11 cellular contexts compared by ENCODE assay signal in the genomic region with DNA sequence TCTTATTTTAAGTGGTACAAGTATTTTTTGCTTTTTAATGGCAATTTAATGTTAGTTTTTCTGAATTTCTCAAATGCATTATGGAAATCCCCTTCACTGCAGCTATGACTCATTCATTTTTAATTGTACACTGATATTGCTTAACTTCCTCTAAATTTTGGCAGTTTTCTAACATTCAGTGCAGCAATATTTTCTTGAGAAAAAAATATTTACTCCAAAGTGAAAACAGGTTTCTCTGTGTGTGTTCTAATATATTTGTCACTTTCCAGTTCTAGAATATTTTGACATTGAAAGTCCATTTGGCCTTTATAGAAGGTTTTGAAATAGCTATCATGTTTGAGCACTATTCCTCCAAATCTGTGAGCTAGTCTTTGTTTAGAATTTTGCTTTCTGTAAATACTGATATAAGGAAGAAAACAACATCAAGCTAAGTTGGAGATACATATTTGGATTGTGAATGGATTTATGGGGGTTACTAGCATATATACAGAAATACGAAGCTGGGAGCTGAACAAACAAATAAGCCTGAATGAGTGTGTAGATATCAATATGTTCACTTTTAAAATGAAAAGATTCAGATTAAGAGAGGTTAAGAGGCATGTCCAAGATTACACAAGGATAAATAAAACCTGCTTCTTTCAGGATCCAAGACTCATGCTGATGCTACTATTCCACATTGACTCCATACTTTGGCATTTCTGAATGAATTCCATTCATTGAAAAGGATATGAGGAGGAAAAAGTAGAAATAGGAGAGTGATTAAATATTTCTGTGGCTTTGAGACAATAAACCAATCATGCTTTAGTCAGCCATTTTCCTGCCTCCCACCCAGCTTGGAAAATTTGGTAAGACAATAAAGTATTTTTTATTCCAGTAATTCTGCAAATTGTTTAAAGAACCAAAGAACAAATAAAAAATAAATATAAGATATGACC. TPM values are rescaled to one million over a fixed set of nuclear protein-coding genes. Genes with fewer than 3 reads are reported as not detected.
A peak's percentile ranks its signal among the peaks of the same experiment; 100 is the strongest.
DNase-seq lines count a peak whose midpoint lies in the region; ATAC-seq, FAIRE-seq and TF ChIP-seq lines count a peak whose summit lies in the region.
"Had no signal": no experiment of that assay in that cellular context is flagged by ENCODE, and none has a peak within 500 bp of the region (broad histone marks: within the 10 kb centered on the region; RNA-seq: fewer than 3 reads in every experiment).

No MANE protein-coding gene starts in this region.

- no peaks in the 10 kb centered on the region for H4K20me1 ChIP-seq in keratinocyte (ENCODE audit: control insufficient read depth, extremely low read depth, insufficient read depth, low read length)

- H3K9me3 ChIP-seq in keratinocyte (ENCODE audit: control insufficient read depth, low read depth, low read length): no peaks in the 10 kb centered on the region

- no peak overlapping the region for H3K27ac Mint-ChIP-seq in activated T-helper 17 cell treated with anti-CD3 and anti-CD28 coated beads, Interleukin-2, amount 50 U/mL, for 72 hours

- no peak overlapping the region for H3K4me3 Mint-ChIP-seq in activated T-helper 17 cell treated with anti-CD3 and anti-CD28 coated beads, Interleukin-2, amount 50 U/mL, for 72 hours
- H3K4me3 Mint-ChIP-seq: CD4-positive, alpha-beta memory T cell had no signal

- TF ChIP-seq EP300 in Ishikawa (IDR thresholded peaks at IDR 0.05; ENCODE audit: borderline replicate concordance): no peak

- H3K27ac ChIP-seq in brain microvascular endothelial cell: peak overlapping the region; percentile 77
- H3K27ac ChIP-seq in keratinocyte (ENCODE audit: control insufficient read depth, insufficient read depth, low read length): peak overlapping the region; percentile 82

- H3K79me2 ChIP-seq in keratinocyte (ENCODE audit: control insufficient read depth, insufficient read depth, low read length): no peaks in the 10 kb centered on the region

- H3K36me3 ChIP-seq in brain microvascular endothelial cell (replicated peaks) (no peaks in the 10 kb centered on the region), keratinocyte (ENCODE audit: control insufficient read depth in 2 of 2, extremely low read depth in 1 of 2, insufficient read depth in 2 of 2, low read length in 2 of 2) (no peaks in the 10 kb centered on the region)

- in situ Hi-C loops in brain microvascular endothelial cell (cut with HindIII; ENCODE audit: low pct_ligation_motif_present, low sequenced_read_pairs): no loop called here

- H3K9me3 Mint-ChIP-seq in activated T-helper 17 cell treated with anti-CD3 and anti-CD28 coated beads, Interleukin-2, amount 50 U/mL, for 72 hours: peaks cover 4% of the 10 kb centered on the region

- DNase-seq in AG08395 (ENCODE audit: low spot score): peak; percentile 67
- DNase-seq in brain microvascular endothelial cell: peak; percentile 25
- DNase-seq in keratinocyte (ENCODE audit: low read depth, low spot score): peak; percentile 26
- DNase-seq in cerebellum (ENCODE audit: low spot score): no peak
- DNase-seq in NCI-H1930 (lab: John Stamatoyannopoulos, UW): no peak
- DNase-seq: activated CD4-positive, alpha-beta T cell treated with anti-CD3 and anti-CD28 coated beads, Interleukin-2, amount 50 U/mL, for 4 hours; CD4-positive, alpha-beta memory T cell; NCI-H187 treated with DMSO at 0.1 percent for 48 hours had no signal

- H3K9me1 ChIP-seq in keratinocyte (ENCODE audit: control insufficient read depth, extremely low read depth, insufficient read depth, low read length): no peaks in the 10 kb centered on the region

- no peak for TF ChIP-seq RAD21 in Ishikawa (IDR thresholded peaks at IDR 0.05; ENCODE audit: low read depth)

- peak overlapping the region; percentile 21 for H2AFZ ChIP-seq in keratinocyte (ENCODE audit: control insufficient read depth, low read length)

- no peak for ATAC-seq in HG03108 (IDR thresholded peaks at IDR 0.05; ENCODE audit: unreplicated experiment)
- no peak for ATAC-seq in activated T-helper 17 cell treated with anti-CD3 and anti-CD28 coated beads, Interleukin-2, amount 50 U/mL, for 72 hours (replicated peaks)

- peak overlapping the region; percentile 52 for H3K4me2 ChIP-seq in keratinocyte (ENCODE audit: control insufficient read depth, extremely low read depth, insufficient read depth, low read depth, low read length)

- H3K9ac ChIP-seq in keratinocyte (ENCODE audit: control insufficient read depth, extremely low read depth, insufficient read depth, low read length): peak overlapping the region; percentile 31

- H3K36me3 Mint-ChIP-seq in activated T-helper 17 cell treated with anti-CD3 and anti-CD28 coated beads, Interleukin-2, amount 50 U/mL, for 72 hours (ENCODE audit: low read depth): no peaks in the 10 kb centered on the region
- H3K36me3 Mint-ChIP-seq: CD4-positive, alpha-beta memory T cell had no signal

- H3K27me3 Mint-ChIP-seq in activated T-helper 17 cell treated with anti-CD3 and anti-CD28 coated beads, Interleukin-2, amount 50 U/mL, for 72 hours: no peaks in the 10 kb centered on the region
- H3K27me3 Mint-ChIP-seq: CD4-positive, alpha-beta memory T cell had no signal

- dilution Hi-C loops in keratinocyte (cut with MboI; ENCODE audit: extremely low pct_ligation_motif_present, low sequenced_read_pairs): no loop called here

- no peaks in the 10 kb centered on the region for H3K27me3 ChIP-seq in brain microvascular endothelial cell (replicated peaks)
- no peaks in the 10 kb centered on the region for H3K27me3 ChIP-seq in keratinocyte (ENCODE audit: control insufficient read depth, extremely low read depth, insufficient read depth, low read length)

- H3K4me1 ChIP-seq in keratinocyte (ENCODE audit: control insufficient read depth, extremely low read depth, insufficient read depth, low read length): peaks cover 36% of the 10 kb centered on the region

- H3K4me3 ChIP-seq in brain microvascular endothelial cell (ENCODE audit: low read depth, low read length) (no peak overlapping the region), keratinocyte (ENCODE audit: control insufficient read depth in 2 of 3, extremely low read depth in 1 of 3, insufficient read depth in 2 of 3, low read depth in 1 of 3, low read length in 3 of 3) (no peak overlapping the region)

- no peaks in the 10 kb centered on the region for H3K4me1 Mint-ChIP-seq in activated T-helper 17 cell treated with anti-CD3 and anti-CD28 coated beads, Interleukin-2, amount 50 U/mL, for 72 hours
- H3K4me1 Mint-ChIP-seq: CD4-positive, alpha-beta memory T cell had no signal

- no peak for FAIRE-seq in keratinocyte (lab: Jason Lieb, UNC)

- TF ChIP-seq CTCF in brain microvascular endothelial cell (IDR thresholded peaks at IDR 0.05; ENCODE audit: low read depth, low read length, missing control alignments) (no peak), keratinocyte (optimal IDR thresholded peaks at IDR 0.05 in 1 of 3, IDR thresholded peaks at IDR 0.05 in 1 of 3, conservative IDR thresholded peaks at IDR 0.05 in 1 of 3; ENCODE audit: extremely low read depth in 1 of 3, insufficient read depth in 2 of 3, low read length in 3 of 3) (no peak)

TF ChIP-seq in Ishikawa, 13 proteins besides CTCF, POLR2A, EP300 and RAD21:
- 0 out of 2 replicates have a peak, but pooled peaks have one; percentile 40 for TF ChIP-seq CEBPB (IDR thresholded peaks at IDR 0.05)
- no peak for TF ChIP-seq ZBTB7A (IDR thresholded peaks at IDR 0.05; ENCODE audit: low read depth)

RNA-seq across cellular contexts. Expression of a gene that starts 57.4 kb away (rescaled TPM):
- polyA plus RNA-seq in keratinocyte: 1.9 to 12.8 TPM (median 7.5 TPM) in 3 replicates
- polyA plus RNA-seq in keratinocyte (2011; ENCODE audit: low read depth): 3.0 TPM
- 1.2 and 2.3 TPM in 2 replicates for polyA plus RNA-seq in keratinocyte (2011; cell fraction: cytosol; rRNA removed)
- 8.6 and 11.9 TPM in 2 replicates for polyA plus RNA-seq in keratinocyte (2011; cell fraction: nucleus; rRNA removed)
- polyA plus RNA-seq in keratinocyte (2012; ENCODE audit: low replicate concordance): 1.1 and 10.8 TPM in 2 replicates
- 4.1 to 20.6 TPM (median 14.7 TPM) in 3 replicates for polyA minus RNA-seq in keratinocyte
- polyA minus RNA-seq in keratinocyte (2011; cell fraction: cytosol; rRNA and poly(A)+ RNA removed): 2.7 TPM
- polyA minus RNA-seq in keratinocyte (2011; cell fraction: nucleus; rRNA and poly(A)+ RNA removed): 22.4 and 27.6 TPM in 2 replicates
- not detected for total RNA-seq in activated T-helper 17 cell treated with anti-CD3 and anti-CD28 coated beads, Interleukin-2, amount 50 U/mL, for 72 hours
- total RNA-seq in cerebellum: 46.4 TPM
- total RNA-seq: CD4-positive, alpha-beta memory T cell had no signal
- polyA plus RNA-seq: CD4-positive, alpha-beta memory T cell had no signal

Comparison
In these comparisons a context has a peak if more than half of its experiments do, and no peak if none do; other contexts are left out.
1. DNase-seq: peak in AG08395 (single experiment), brain microvascular endothelial cell (single experiment) and keratinocyte (single experiment); none in cerebellum (single experiment) and NCI-H1930 (0 of 2).
2. RNA of a gene that starts 57.4 kb away (total RNA-seq): 46.4 TPM in cerebellum (single experiment); not detected in activated T-helper 17 cell treated with anti-CD3 and anti-CD28 coated beads, Interleukin-2, amount 50 U/mL, for 72 hours; every median in the first group is over 10 times any median in the second.